8 cellular contexts compared by ENCODE assay signal in genomic region chr20:2237059-2237458, GRCh38. TPM values are rescaled to one million over a fixed set of nuclear protein-coding genes. Genes with fewer than 3 reads are reported as not detected.
A peak's percentile ranks its signal among the peaks of the same experiment; 100 is the strongest.
DNase-seq lines count a peak whose midpoint lies in the region; ATAC-seq, FAIRE-seq and TF ChIP-seq lines count a peak whose summit lies in the region.
"Had no signal": no experiment of that assay in that cellular context is flagged by ENCODE, and none has a peak within 500 bp of the region (broad histone marks: within the 10 kb centered on the region; RNA-seq: fewer than 3 reads in every experiment).

No MANE protein-coding gene starts in this region.

- H3K9ac ChIP-seq in keratinocyte (ENCODE audit: control insufficient read depth, extremely low read depth, insufficient read depth, low read length) = peak overlapping the region; percentile 75

- no peak overlapping the region for H3K27ac Mint-ChIP-seq in T-helper 2 cell treated with Interferon-gamma antibody and Interleukin-4, amounts not matched to agents 5 μg/mL and 100 μg/mL, for 36 hours

- H3K36me3 Mint-ChIP-seq in T-helper 2 cell treated with Interferon-gamma antibody and Interleukin-4, amounts not matched to agents 5 μg/mL and 100 μg/mL, for 36 hours (ENCODE audit: low read depth) = no peaks in the 10 kb centered on the region

- no peaks in the 10 kb centered on the region for H3K9me3 Mint-ChIP-seq in T-helper 2 cell treated with Interferon-gamma antibody and Interleukin-4, amounts not matched to agents 5 μg/mL and 100 μg/mL, for 36 hours

- CTCF ChIA-PET in GM10248 (lab: Yijun Ruan, JAX) = interaction anchor here (1.3 to 1.6 kb wide), 6 partner anchors 11 to 260 kb away, joined by 3 to 14 read pairs (median 4); no protein-coding TSS in a partner anchor

- no peak overlapping the region for H3K4me3 Mint-ChIP-seq in T-helper 2 cell treated with Interferon-gamma antibody and Interleukin-4, amounts not matched to agents 5 μg/mL and 100 μg/mL, for 36 hours

- H3K4me3 ChIP-seq in astrocyte of the cerebellum (ENCODE audit: low read depth, low read length) (no peak overlapping the region), keratinocyte (ENCODE audit: control insufficient read depth in 2 of 3, extremely low read depth in 1 of 3, insufficient read depth in 2 of 3, low read depth in 1 of 3, low read length in 3 of 3) (peak overlapping the region; percentile 26 to 75 (median 71))

- TF ChIP-seq CTCF in astrocyte of the cerebellum (IDR thresholded peaks at IDR 0.05; ENCODE audit: low read depth, low read length, missing control alignments) (peak; percentile 21), keratinocyte (optimal IDR thresholded peaks at IDR 0.05 in 1 of 3, IDR thresholded peaks at IDR 0.05 in 1 of 3, conservative IDR thresholded peaks at IDR 0.05 in 1 of 3; ENCODE audit: extremely low read depth in 1 of 3, insufficient read depth in 2 of 3, low read length in 3 of 3) (peak; percentile 40 to 44 (median 43)), GM10248 (IDR thresholded peaks at IDR 0.05; ENCODE audit: control extremely low read depth, extremely low read depth, low read depth, missing control alignments) (no peak)

- H3K27ac ChIP-seq in keratinocyte (ENCODE audit: control insufficient read depth, insufficient read depth, low read length) = peak overlapping the region; percentile 87
- H3K27ac ChIP-seq in temporal lobe (ENCODE audit: low read depth, low read length) = peak overlapping the region; percentile 36

- H3K9me1 ChIP-seq in keratinocyte (ENCODE audit: control insufficient read depth, extremely low read depth, insufficient read depth, low read length) = no peaks in the 10 kb centered on the region

- FAIRE-seq in keratinocyte (lab: Jason Lieb, UNC) = peak; percentile 99
- FAIRE-seq: endothelial cell of umbilical vein had no signal

- in situ Hi-C loops in KBM-7 (cut with MboI; ENCODE audit: low pct_unique_long_range_greater_than_20kb, low sequenced_read_pairs) = no loop called here
- in situ Hi-C loops in astrocyte of the cerebellum (cut with HindIII; ENCODE audit: low sequenced_read_pairs) = no loop called here

- H3K9me3 ChIP-seq in keratinocyte (ENCODE audit: control insufficient read depth, low read depth, low read length) = no peaks in the 10 kb centered on the region

- peaks cover 5% of the 10 kb centered on the region for H3K27me3 Mint-ChIP-seq in T-helper 2 cell treated with Interferon-gamma antibody and Interleukin-4, amounts not matched to agents 5 μg/mL and 100 μg/mL, for 36 hours (ENCODE audit: low read depth)

- no peaks in the 10 kb centered on the region for H4K20me1 ChIP-seq in keratinocyte (ENCODE audit: control insufficient read depth, extremely low read depth, insufficient read depth, low read length)

- DNase-seq in KBM-7 = peak; percentile 27
- peak; percentile 96 for DNase-seq in astrocyte of the cerebellum (ENCODE audit: low read depth)
- DNase-seq in keratinocyte (ENCODE audit: low read depth, low spot score) = peak; percentile 94
- no peak for DNase-seq in T-helper 2 cell treated with Interferon-gamma antibody and Interleukin-4, amounts not matched to agents 5 μg/mL and 100 μg/mL, for 36 hours (ENCODE audit: low spot score)
- DNase-seq in GM10248 (ENCODE audit: extremely low spot score) = no peak

- H2AFZ ChIP-seq in keratinocyte (ENCODE audit: control insufficient read depth, low read length) = peak overlapping the region; percentile 45

- dilution Hi-C loops in keratinocyte (cut with MboI; ENCODE audit: extremely low pct_ligation_motif_present, low sequenced_read_pairs) = no loop called here

- no peaks in the 10 kb centered on the region for H3K36me3 ChIP-seq in keratinocyte (ENCODE audit: control insufficient read depth in 2 of 2, extremely low read depth in 1 of 2, insufficient read depth in 2 of 2, low read length in 2 of 2)

- no peak for ATAC-seq in GM21526 (IDR thresholded peaks at IDR 0.05; ENCODE audit: low FRiP score, unreplicated experiment)

- POLR2A ChIA-PET in GM10248 (lab: Yijun Ruan, JAX) = no interaction called here

- peaks cover 16% of the 10 kb centered on the region for H3K4me1 ChIP-seq in keratinocyte (ENCODE audit: control insufficient read depth, extremely low read depth, insufficient read depth, low read length)

- peak overlapping the region; percentile 92 for H3K4me2 ChIP-seq in keratinocyte (ENCODE audit: control insufficient read depth, extremely low read depth, insufficient read depth, low read depth, low read length)

- no peaks in the 10 kb centered on the region for H3K79me2 ChIP-seq in keratinocyte (ENCODE audit: control insufficient read depth, insufficient read depth, low read length)

- H3K4me1 Mint-ChIP-seq in T-helper 2 cell treated with Interferon-gamma antibody and Interleukin-4, amounts not matched to agents 5 μg/mL and 100 μg/mL, for 36 hours (ENCODE audit: low read depth) = no peaks in the 10 kb centered on the region

- H3K27me3 ChIP-seq in keratinocyte (ENCODE audit: control insufficient read depth, extremely low read depth, insufficient read depth, low read length) = no peaks in the 10 kb centered on the region

RNA-seq across cellular contexts. Expression of gene TGM3, which starts 58.7 kb away (rescaled TPM):
- polyA plus RNA-seq in keratinocyte = 0.08 TPM in 3 replicates
- polyA plus RNA-seq in keratinocyte (2011; ENCODE audit: low read depth) = 6.3 TPM
- 0.13 TPM in 1 of 2 replicates, not detected in the other for polyA plus RNA-seq in keratinocyte (2011; cell fraction: cytosol; rRNA removed)
- 0.08 TPM in 2 replicates for polyA plus RNA-seq in keratinocyte (2011; cell fraction: nucleus; rRNA removed)
- polyA plus RNA-seq in keratinocyte (2012; ENCODE audit: low replicate concordance) = 5.6 TPM in 1 of 2 replicates, not detected in the other
- polyA minus RNA-seq in keratinocyte = 0.07 TPM in 1 of 3 replicates, not detected in the others
- not detected for polyA minus RNA-seq in keratinocyte (2011; cell fraction: cytosol; rRNA and poly(A)+ RNA removed)
- polyA minus RNA-seq in keratinocyte (2011; cell fraction: nucleus; rRNA and poly(A)+ RNA removed) = not detected in 2 replicates
- 0.25 TPM for total RNA-seq in temporal lobe
- total RNA-seq: endothelial cell of umbilical vein had no signal
- polyA plus RNA-seq: endothelial cell of umbilical vein had no signal

Comparison
In these comparisons a context has a peak if more than half of its experiments do, and no peak if none do; other contexts are left out.
1. DNase-seq: peak in KBM-7 (single experiment), astrocyte of the cerebellum (single experiment) and keratinocyte (single experiment); none in T-helper 2 cell treated with Interferon-gamma antibody and Interleukin-4, amounts not matched to agents 5 μg/mL and 100 μg/mL, for 36 hours (single experiment) and GM10248 (single experiment).